22 cellular contexts compared by ENCODE assay signal in the genomic region with DNA sequence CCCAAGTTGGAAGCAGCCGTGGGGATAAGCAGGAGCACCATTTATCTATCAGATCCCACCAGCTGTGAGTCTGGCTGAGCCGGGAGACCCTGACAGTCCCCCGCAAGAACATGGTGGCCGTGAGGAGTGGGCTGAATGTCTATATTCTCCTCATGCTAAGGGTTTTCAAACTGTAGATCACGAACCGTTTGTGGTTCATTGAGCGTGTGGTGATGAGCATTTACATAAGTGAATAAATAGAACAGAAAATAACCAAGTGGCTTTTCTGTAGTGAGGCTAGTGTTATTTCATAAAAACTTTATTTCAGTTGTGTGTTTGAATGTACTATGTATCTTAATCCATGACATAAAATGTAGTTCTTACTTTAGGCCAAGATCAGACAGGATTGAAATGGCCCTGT.
DNase-seq lines count a peak whose midpoint lies in the region; ATAC-seq, FAIRE-seq and TF ChIP-seq lines count a peak whose summit lies in the region.
"Had no signal": no experiment of that assay in that cellular context is flagged by ENCODE, and none has a peak within 500 bp of the region (broad histone marks: within the 10 kb centered on the region; RNA-seq: fewer than 3 reads in every experiment).

No MANE protein-coding gene starts in this region.

- H3K4me3 ChIP-seq in DOHH2 (ENCODE audit: low read length) = no peak overlapping the region
- 0 out of 2 replicates have a peak overlapping the region, but pooled peaks have one; percentile 2 for H3K4me3 ChIP-seq in GM12878
- no peak overlapping the region for H3K4me3 ChIP-seq in smooth muscle cell
- H3K4me3 ChIP-seq: Peyer's patch, SJCRH30 had no signal

- FAIRE-seq in GM12878 (lab: Jason Lieb, UNC) = no peak
- FAIRE-seq: A204.1 had no signal

- H3K27me3 ChIP-seq in DOHH2 (ENCODE audit: control insufficient read depth, low read length) (no peaks in the 10 kb centered on the region), GM12878 (replicated peaks in 1 of 2; ENCODE audit: control insufficient read depth in 2 of 2, insufficient read depth in 2 of 2, low read length in 1 of 2) (no peaks in the 10 kb centered on the region), smooth muscle cell (ENCODE audit: low read depth) (no peaks in the 10 kb centered on the region)
- H3K27me3 ChIP-seq: Peyer's patch, SJCRH30 had no signal

- in situ Hi-C loops in GM12878 (cut with MboI) = no loop called here

- no TSS peak for BruUV-seq in GM12878 (replicated peaks; lab: Mats Ljungman, UMichigan)

- no peak for DNase-seq in GM12878 (ENCODE audit: low read depth, low spot score)
- no peak for DNase-seq in smooth muscle cell (lab: John Stamatoyannopoulos, UW; ENCODE audit: unreplicated experiment)
- no peak for DNase-seq in SIG-M5 (lab: John Stamatoyannopoulos, UW)
- DNase-seq: CD4-positive, alpha-beta memory T cell; DND-41; GOT3; KBM-7; NCI-H1105; NCI-H146; NCI-H2029 treated with DMSO at 0.1 percent for 48 hours; NCI-H226; NCI-H510A treated with DMSO at 0.1 percent for 48 hours; NCI-H748 treated with DMSO at 0.1 percent for 48 hours; Peyer's patch; SJCRH30; T-helper 1 cell had no signal

- H3F3A ChIP-seq in DOHH2 (ENCODE audit: control insufficient read depth, insufficient read depth) (no peaks in the 10 kb centered on the region), smooth muscle cell (ENCODE audit: low read depth) (no peaks in the 10 kb centered on the region)

- H3K36me3 ChIP-seq in DOHH2 (ENCODE audit: control insufficient read depth, low read length) = no peaks in the 10 kb centered on the region
- H3K36me3 ChIP-seq in GM12878 (ENCODE audit: control insufficient read depth in 2 of 2, insufficient read depth in 2 of 2, low read length in 1 of 2) = no peaks in the 10 kb centered on the region
- no peaks in the 10 kb centered on the region for H3K36me3 ChIP-seq in smooth muscle cell (ENCODE audit: low read depth)
- H3K36me3 ChIP-seq: Peyer's patch, SJCRH30 had no signal

- under 1% methylated on average over 7 of the region's 7 CpGs for WGBS in GM12878 (ENCODE audit: insufficient coverage, insufficient replicate concordance, low lambda C conversion rate, missing lambda C conversion rate)
- 86% methylated on average over 7 of the region's 7 CpGs for WGBS in smooth muscle cell (ENCODE audit: low lambda C conversion rate)

- no peaks in the 10 kb centered on the region for H3K79me2 ChIP-seq in DOHH2 (ENCODE audit: control insufficient read depth, low read length)
- H3K79me2 ChIP-seq in GM12878 (ENCODE audit: control insufficient read depth, insufficient read depth, low read length) = no peaks in the 10 kb centered on the region
- H3K79me2 ChIP-seq in smooth muscle cell (ENCODE audit: low read depth) = no peaks in the 10 kb centered on the region

- TF ChIP-seq EP300 in GM12878 (IDR thresholded peaks at IDR 0.05; ENCODE audit: borderline replicate concordance in 1 of 2, control insufficient read depth in 1 of 2, low read depth in 2 of 2, low read length in 2 of 2) = no peak

- H4K20me1 ChIP-seq in DOHH2 (ENCODE audit: control insufficient read depth, insufficient read depth, low read depth, low read length) (no peaks in the 10 kb centered on the region), GM12878 (ENCODE audit: control insufficient read depth, insufficient read depth) (no peaks in the 10 kb centered on the region), smooth muscle cell (ENCODE audit: low read depth) (no peaks in the 10 kb centered on the region)

- no peak for TF ChIP-seq POLR2A in GM12878 (IDR thresholded peaks at IDR 0.05; ENCODE audit: low read depth, low read length)

- POLR2A ChIA-PET in GM12878 (lab: Charles Lee) = no interaction called here

- no peak for TF ChIP-seq CTCF in DOHH2 (IDR thresholded peaks at IDR 0.05; ENCODE audit: low read depth, low read length, poor library complexity, severe bottlenecking)
- no peak for TF ChIP-seq CTCF in GM12878 (IDR thresholded peaks at IDR 0.05 in 2 of 3, conservative IDR thresholded peaks at IDR 0.05 in 1 of 3; ENCODE audit: control insufficient read depth in 2 of 3, extremely low read depth in 1 of 3, insufficient read depth in 1 of 3, low read depth in 3 of 3, low read length in 3 of 3)
- TF ChIP-seq CTCF in smooth muscle cell (IDR thresholded peaks at IDR 0.05; ENCODE audit: borderline replicate concordance, insufficient read depth, poor library complexity, severe bottlenecking) = no peak

- ATAC-seq in HG02870 (IDR thresholded peaks at IDR 0.05; ENCODE audit: unreplicated experiment) (peak; percentile 58), GM12878 (no peak), GM18519 (IDR thresholded peaks at IDR 0.05; ENCODE audit: low FRiP score, unreplicated experiment) (no peak), HG03571 (IDR thresholded peaks at IDR 0.05; ENCODE audit: unreplicated experiment) (no peak)

- RAD21 ChIA-PET in GM12878 (lab: Charles Lee; ENCODE audit: unreplicated experiment) = no interaction called here

- CTCF ChIA-PET in GM12878 (lab: Yijun Ruan, JAX) = no interaction called here

- intact Hi-C loops in GM12878 (cut with micrococcal nuclease; ENCODE audit: unreplicated experiment) = loop anchor here (10.0 kb wide), 1 partner anchor 59 kb away; no protein-coding TSS in a partner anchor

- no peaks in the 10 kb centered on the region for H3K9me3 ChIP-seq in DOHH2 (ENCODE audit: control insufficient read depth, insufficient read depth, low read length)
- no peaks in the 10 kb centered on the region; the same call in 1 of the 3 replicates for H3K9me3 ChIP-seq in GM12878 (replicated peaks; ENCODE audit: control insufficient read depth, insufficient read depth, low read length)
- H3K9me3 ChIP-seq in smooth muscle cell (replicated peaks; ENCODE audit: low read depth) = no peaks in the 10 kb centered on the region
- H3K9me3 ChIP-seq: Peyer's patch, SJCRH30 had no signal

- TF ChIP-seq RAD21 in GM12878 (IDR thresholded peaks at IDR 0.05; ENCODE audit: insufficient read depth, low read depth, low read length) = no peak

- H3K9ac ChIP-seq in GM12878 (ENCODE audit: control insufficient read depth, insufficient read depth, low read length) (no peak overlapping the region), smooth muscle cell (ENCODE audit: low read depth) (no peak overlapping the region)

- peak overlapping the region; percentile 40 for H3K4me2 ChIP-seq in DOHH2 (ENCODE audit: low read length)
- peak overlapping the region; percentile 50; the same call in 1 of the 2 replicates for H3K4me2 ChIP-seq in GM12878 (ENCODE audit: control insufficient read depth, insufficient read depth)
- H3K4me2 ChIP-seq in smooth muscle cell = no peak overlapping the region

- SMC1A ChIA-PET in GM12878 (lab: Charles Lee; ENCODE audit: uncharacterized antibody, unreplicated experiment) = no interaction called here

- H3K27ac ChIP-seq in DOHH2 (ENCODE audit: low read depth, low read length) = peak overlapping the region; percentile 19; the same call in 1 of the 2 replicates
- no peak overlapping the region for H3K27ac ChIP-seq in GM12878 (ENCODE audit: control insufficient read depth, insufficient read depth)
- H3K27ac ChIP-seq in smooth muscle cell (ENCODE audit: low read depth) = no peak overlapping the region
- H3K27ac ChIP-seq: HL-60, Peyer's patch, SJCRH30 had no signal

- no peaks in the 10 kb centered on the region for H3K9me2 ChIP-seq in DOHH2 (replicated peaks; ENCODE audit: control insufficient read depth, low read length)

- H2AFZ ChIP-seq in GM12878 (ENCODE audit: control insufficient read depth, low read depth, low read length) (no peak overlapping the region), smooth muscle cell (ENCODE audit: low read depth) (peak overlapping the region; percentile 5)

- H3K4me1 ChIP-seq in DOHH2 (ENCODE audit: control insufficient read depth, low read length) = peaks cover 37% of the 10 kb centered on the region
- H3K4me1 ChIP-seq in GM12878 (ENCODE audit: control insufficient read depth, insufficient read depth, low read length) = peaks cover 4% of the 10 kb centered on the region
- H3K4me1 ChIP-seq in smooth muscle cell (ENCODE audit: low read depth) = no peaks in the 10 kb centered on the region
- H3K4me1 ChIP-seq: Peyer's patch, SJCRH30 had no signal

TF ChIP-seq in GM12878, 131 proteins besides CTCF, POLR2A, EP300 and RAD21:
- peak; percentile 40; the same call in 1 of the 2 replicates for TF ChIP-seq RUNX3 (IDR thresholded peaks at IDR 0.05; ENCODE audit: low read length)
- no peak for TF ChIP-seq SUPT20H (IDR thresholded peaks at IDR 0.05; ENCODE audit: borderline replicate concordance, control insufficient read depth, low read depth, low read length)
